Comparison of ENCODE assay signal across 7 cellular contexts in genomic region chr17:48001657-48002056, GRCh38. TPM values are rescaled to one million over a fixed set of nuclear protein-coding genes. Genes with fewer than 3 reads are reported as not detected.
"Had no signal": no experiment of that assay in that cellular context is flagged by ENCODE, and none has a peak within 500 bp of the region (broad histone marks: within the 10 kb centered on the region; RNA-seq: fewer than 3 reads in every experiment).

No MANE protein-coding gene starts in this region.

RNA-seq across cellular contexts. Expression of gene COPZ2, which starts 35.9 kb away (rescaled TPM):
- polyA plus RNA-seq: neural cell had no signal

RNA-seq across cellular contexts. Expression of gene PRR15L, which starts 44.0 kb away (rescaled TPM):
- total RNA-seq: activated CD8-positive, alpha-beta memory T cell treated with anti-CD3 and anti-CD28 coated beads for 36 hours; activated naive CD8-positive, alpha-beta T cell treated with anti-CD3 and anti-CD28 coated beads for 36 hours; activated T-helper 1 cell treated with anti-CD3 and anti-CD28 coated beads, Interleukin-12 subunit alpha, Interleukin-12 subunit beta, Interleukin-2, Interleukin-4 antibody, amounts not matched to agents 30 ng/mL and 10 ng/mL and 1 ng/mL, durations not matched to agents 14 hours and 24 hours and 36 hours; cerebellum; dermis microvascular lymphatic vessel endothelial cell; SK-MEL-5 had no signal
- polyA plus RNA-seq: neural cell had no signal
